8 cellular contexts compared by ENCODE assay signal in the genomic region with DNA sequence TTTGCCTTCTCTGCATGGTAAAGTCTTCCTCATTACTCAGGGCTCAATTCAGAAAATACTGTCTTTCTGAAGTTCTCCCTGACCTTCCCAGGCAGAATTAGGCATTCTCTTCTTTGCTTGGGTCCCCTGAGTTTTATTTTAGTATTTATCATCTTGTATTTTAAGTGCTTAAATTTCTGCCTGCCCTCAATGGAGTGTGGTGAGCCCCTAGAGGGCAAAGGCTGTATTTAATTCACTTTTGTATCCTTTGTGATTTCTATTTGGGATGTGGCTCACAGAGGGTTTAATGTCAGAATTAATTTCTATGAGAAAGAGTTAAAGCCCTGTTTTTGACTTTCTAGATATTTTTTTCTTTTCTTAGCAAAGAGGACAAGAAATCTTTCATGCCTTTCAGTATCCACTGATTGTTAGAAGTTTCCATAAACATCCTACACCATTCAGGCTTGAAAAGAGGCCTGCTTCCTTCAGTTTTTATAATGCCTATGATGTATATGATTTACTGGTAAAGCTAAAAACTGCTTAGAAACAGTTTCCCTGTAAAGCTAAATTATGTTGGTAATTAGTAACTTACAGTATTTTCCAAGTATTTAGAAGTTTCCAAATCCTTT. TPM values are rescaled to one million over a fixed set of nuclear protein-coding genes. Genes with fewer than 3 reads are reported as not detected.
DNase-seq lines count a peak whose midpoint lies in the region; ATAC-seq and TF ChIP-seq lines count a peak whose summit lies in the region.
"Had no signal": no experiment of that assay in that cellular context is flagged by ENCODE, and none has a peak within 500 bp of the region (broad histone marks: within the 10 kb centered on the region; RNA-seq: fewer than 3 reads in every experiment).

No MANE protein-coding gene starts in this region.

- DNase-seq in NCI-H69 (lab: John Stamatoyannopoulos, UW): peak; percentile 6
- DNase-seq in epithelial cell of proximal tubule (ENCODE audit: low read depth): no peak
- DNase-seq in skeletal muscle cell (ENCODE audit: low read depth): peak; percentile 4
- DNase-seq in DMS153 treated with DMSO at 0.1 percent for 48 hours (lab: John Stamatoyannopoulos, UW; ENCODE audit: unreplicated experiment): no peak
- DNase-seq in stimulated activated CD4-positive, alpha-beta T cell treated with anti-CD3 and anti-CD28 coated beads, Interleukin-2, amount 100 ng/mL, for 48 hours: no peak
- DNase-seq: stimulated activated CD8-positive, alpha-beta memory T cell treated with anti-CD3 and anti-CD28 coated beads, Interleukin-4, amount 100 ng/mL, for 48 hours had no signal

- no peak overlapping the region for H3K4me3 ChIP-seq in epithelial cell of proximal tubule (ENCODE audit: low read depth, low read length)
- no peak overlapping the region for H3K4me3 ChIP-seq in skeletal muscle cell (ENCODE audit: low read depth, low read length)

- ATAC-seq in GM19351 (IDR thresholded peaks at IDR 0.05; ENCODE audit: unreplicated experiment): peak; percentile 61
- ATAC-seq in HG02763 (IDR thresholded peaks at IDR 0.05; ENCODE audit: unreplicated experiment): no peak

- TF ChIP-seq CTCF in epithelial cell of proximal tubule (conservative IDR thresholded peaks at IDR 0.05; ENCODE audit: low read depth, low read length): peak; percentile 64

RNA-seq across cellular contexts. Expression of a gene that starts 55.6 kb away (rescaled TPM):
- total RNA-seq in epithelial cell of proximal tubule: 1.6 and 2.5 TPM in 2 replicates

Comparison
In these comparisons a context has a peak if more than half of its experiments do, and no peak if none do; other contexts are left out.
1. DNase-seq: peak in NCI-H69 (single experiment) and skeletal muscle cell (single experiment); none in epithelial cell of proximal tubule (single experiment), DMS153 treated with DMSO at 0.1 percent for 48 hours (single experiment) and stimulated activated CD4-positive, alpha-beta T cell treated with anti-CD3 and anti-CD28 coated beads, Interleukin-2, amount 100 ng/mL, for 48 hours (0 of 2).